Comparison of ENCODE assay signal across 14 cellular contexts in genomic region chr4:76563804-76564468, GRCh38.
DNase-seq lines count a peak whose midpoint lies in the region; ATAC-seq and TF ChIP-seq lines count a peak whose summit lies in the region.
"Had no signal": no experiment of that assay in that cellular context is flagged by ENCODE, and none has a peak within 500 bp of the region (broad histone marks: within the 10 kb centered on the region; RNA-seq: fewer than 3 reads in every experiment).

No MANE protein-coding gene starts in this region.

- no peak overlapping the region for H3K9ac ChIP-seq in adipocyte (ENCODE audit: low read length)
- H3K9ac ChIP-seq in liver (ENCODE audit: low read depth in 1 of 2, low read length in 2 of 2): no peak overlapping the region

- no peaks in the 10 kb centered on the region for H3K9me3 Mint-ChIP-seq in GM23338
- H3K9me3 Mint-ChIP-seq in activated T-cell treated with anti-CD3 and anti-CD28 coated beads, Interleukin-2, amount 50 U/mL, for 72 hours: no peaks in the 10 kb centered on the region

- H3K27me3 Mint-ChIP-seq in GM23338 (ENCODE audit: insufficient read depth, low read depth, poor library complexity): no peaks in the 10 kb centered on the region
- H3K27me3 Mint-ChIP-seq in activated T-cell treated with anti-CD3 and anti-CD28 coated beads, Interleukin-2, amount 50 U/mL, for 72 hours (ENCODE audit: low read depth): peaks cover 7% of the 10 kb centered on the region
- H3K27me3 Mint-ChIP-seq: activated CD4-positive, alpha-beta T cell treated with anti-CD3 and anti-CD28 coated beads for 36 hours had no signal

- no peaks in the 10 kb centered on the region for H3K79me2 ChIP-seq in GM23338 (replicated peaks; ENCODE audit: insufficient read depth)

- no peak for TF ChIP-seq CTCF in GM23338 (conservative IDR thresholded peaks at IDR 0.05; ENCODE audit: low read depth in 2 of 2)
- TF ChIP-seq CTCF in liver (IDR thresholded peaks at IDR 0.05; ENCODE audit: low read depth, low read length, missing input control): no peak
- no peak for TF ChIP-seq CTCF in upper lobe of left lung (IDR thresholded peaks at IDR 0.05)
- no peak for TF ChIP-seq CTCF in GM10266 (IDR thresholded peaks at IDR 0.05; ENCODE audit: control insufficient read depth, insufficient read depth, low read depth, missing control alignments)

- H3K27ac ChIP-seq in GM23338 (ENCODE audit: low read depth): no peak overlapping the region
- peak overlapping the region; percentile 55 to 80 for H3K27ac ChIP-seq in liver (ENCODE audit: low read depth in 1 of 2, low read length in 2 of 2)
- H3K27ac ChIP-seq in upper lobe of left lung: peak overlapping the region in 1 of 4 donors; percentile 11

- H3K4me3 ChIP-seq in GM23338: no peak overlapping the region
- no peak overlapping the region for H3K4me3 ChIP-seq in adipocyte (ENCODE audit: low read length)
- H3K4me3 ChIP-seq in liver (ENCODE audit: low read depth in 1 of 3, low read length in 3 of 3): no peak overlapping the region
- H3K4me3 ChIP-seq in upper lobe of left lung: no peak overlapping the region

- H3K27ac Mint-ChIP-seq in GM23338: no peak overlapping the region
- H3K27ac Mint-ChIP-seq in activated T-cell treated with anti-CD3 and anti-CD28 coated beads, Interleukin-2, amount 50 U/mL, for 72 hours: no peak overlapping the region
- H3K27ac Mint-ChIP-seq: activated CD4-positive, alpha-beta T cell treated with anti-CD3 and anti-CD28 coated beads for 36 hours; activated naive CD8-positive, alpha-beta T cell had no signal

- DNase-seq in GM23338 (ENCODE audit: low spot score) (no peak), adipocyte (ENCODE audit: low read depth) (peak; percentile 44), upper lobe of left lung (no peak), GM10266 (ENCODE audit: extremely low spot score) (no peak)
- peak; percentile 8 for DNase-seq in stimulated activated naive CD8-positive, alpha-beta T cell treated with anti-CD3 and anti-CD28 coated beads, Interleukin-15, Interleukin-2, amounts not matched to agents 100 U/mL and 50 U/mL, for 24 hours
- DNase-seq in activated T-cell treated with anti-CD3 and anti-CD28 coated beads, Interleukin-2, amount 50 U/mL, for 72 hours: no peak
- DNase-seq: activated CD4-positive, alpha-beta T cell treated with anti-CD3 and anti-CD28 coated beads for 36 hours; central memory CD4-positive, alpha-beta T cell; NCI-H1417; NCI-H2227 treated with DMSO at 0.1 percent for 48 hours; posterior cingulate gyrus; SHP77 treated with DMSO at 0.1 percent for 48 hours had no signal

- H3K9me3 ChIP-seq in adipocyte (ENCODE audit: control insufficient read depth, low read length) (no peaks in the 10 kb centered on the region), liver (ENCODE audit: control insufficient read depth in 4 of 4, low read length in 3 of 4) (no peaks in the 10 kb centered on the region), upper lobe of left lung (no peaks in the 10 kb centered on the region)

- peak overlapping the region; percentile 0; the same call in 1 of the 2 replicates for H2AFZ ChIP-seq in GM23338

- no peaks in the 10 kb centered on the region for H3K9me2 ChIP-seq in GM23338 (ENCODE audit: insufficient read depth)

- H3K27me3 ChIP-seq in GM23338 (ENCODE audit: insufficient read depth) (no peaks in the 10 kb centered on the region), adipocyte (replicated peaks; ENCODE audit: control insufficient read depth, insufficient read depth, low read length) (no peaks in the 10 kb centered on the region), liver (ENCODE audit: control insufficient read depth in 4 of 4, insufficient read depth in 4 of 4, low read length in 3 of 4) (no peaks in the 10 kb centered on the region), upper lobe of left lung (no peaks in the 10 kb centered on the region)

- no peak overlapping the region for H3K4me2 ChIP-seq in GM23338

- no peaks in the 10 kb centered on the region for H4K20me1 ChIP-seq in GM23338 (replicated peaks; ENCODE audit: insufficient read depth)

- peaks cover 26% of the 10 kb centered on the region for H3K4me1 ChIP-seq in GM23338 (ENCODE audit: insufficient read depth)
- peaks cover 27% of the 10 kb centered on the region for H3K4me1 ChIP-seq in adipocyte (ENCODE audit: control insufficient read depth, insufficient read depth, low read length)
- H3K4me1 ChIP-seq in liver (ENCODE audit: control insufficient read depth in 4 of 4, insufficient read depth in 4 of 4, low read length in 3 of 4): peaks cover 0 to 17% (median 7%) of the 10 kb centered on the region in 4 donors
- H3K4me1 ChIP-seq in upper lobe of left lung: peaks cover 0 to 5% (median 1%) of the 10 kb centered on the region in 4 donors

- no peak for TF ChIP-seq POLR2A in upper lobe of left lung (IDR thresholded peaks at IDR 0.05)

- no peaks in the 10 kb centered on the region for H3K36me3 Mint-ChIP-seq in GM23338 (ENCODE audit: low read depth)
- no peaks in the 10 kb centered on the region for H3K36me3 Mint-ChIP-seq in activated T-cell treated with anti-CD3 and anti-CD28 coated beads, Interleukin-2, amount 50 U/mL, for 72 hours (ENCODE audit: insufficient read depth in 2 of 2)
- H3K36me3 Mint-ChIP-seq: activated naive CD8-positive, alpha-beta T cell had no signal

- peaks cover 41% of the 10 kb centered on the region for H3K4me1 Mint-ChIP-seq in GM23338
- H3K4me1 Mint-ChIP-seq in activated T-cell treated with anti-CD3 and anti-CD28 coated beads, Interleukin-2, amount 50 U/mL, for 72 hours (ENCODE audit: low read depth): no peaks in the 10 kb centered on the region

- TF ChIP-seq RAD21 in liver (IDR thresholded peaks at IDR 0.05): no peak

- no peak for TF ChIP-seq EP300 in upper lobe of left lung (IDR thresholded peaks at IDR 0.05)

- H3F3A ChIP-seq in GM23338 (replicated peaks; ENCODE audit: low read depth): no peaks in the 10 kb centered on the region

- WGBS in liver: 85% methylated on average over 7 of the region's 7 CpGs
- 79 to 82% methylated on average over 7 of the region's 7 CpGs for WGBS in upper lobe of left lung, 2 donors

- ATAC-seq in GM23338: no peak
- ATAC-seq in stimulated activated naive CD8-positive, alpha-beta T cell treated with anti-CD3 and anti-CD28 coated beads, Interleukin-15, Interleukin-2, amounts not matched to agents 100 U/mL and 50 U/mL, for 24 hours: peak; percentile 40
- no peak for ATAC-seq in upper lobe of left lung (ENCODE audit: low FRiP score in 2 of 2)
- ATAC-seq in activated T-cell treated with anti-CD3 and anti-CD28 coated beads, Interleukin-2, amount 50 U/mL, for 72 hours (replicated peaks in 1 of 2): no peak
- ATAC-seq: activated CD4-positive, alpha-beta T cell treated with anti-CD3 and anti-CD28 coated beads for 36 hours had no signal

- H3K4me3 Mint-ChIP-seq in GM23338: no peak overlapping the region
- no peak overlapping the region for H3K4me3 Mint-ChIP-seq in activated T-cell treated with anti-CD3 and anti-CD28 coated beads, Interleukin-2, amount 50 U/mL, for 72 hours
- H3K4me3 Mint-ChIP-seq: activated CD4-positive, alpha-beta T cell treated with anti-CD3 and anti-CD28 coated beads for 36 hours; activated naive CD8-positive, alpha-beta T cell had no signal

- H3K36me3 ChIP-seq in GM23338 (ENCODE audit: insufficient read depth) (no peaks in the 10 kb centered on the region), adipocyte (ENCODE audit: control insufficient read depth, insufficient read depth, low read length, severe bottlenecking) (no peaks in the 10 kb centered on the region), liver (ENCODE audit: control insufficient read depth in 4 of 4, insufficient read depth in 3 of 4, low read depth in 1 of 4, low read length in 3 of 4) (peaks cover under 1 to 3% (median 2%) of the 10 kb centered on the region in 4 donors), upper lobe of left lung (no peaks in the 10 kb centered on the region)

TF ChIP-seq in GM23338, 12 proteins besides CTCF, POLR2A, EP300 and RAD21 (continues in another document):
- no peak for TF ChIP-seq JUNB (IDR thresholded peaks at IDR 0.05; ENCODE audit: unreplicated experiment)
- TF ChIP-seq POLR2AphosphoS5 (IDR thresholded peaks at IDR 0.05; ENCODE audit: low read depth): no peak

TF ChIP-seq in liver, 16 proteins besides CTCF, POLR2A, EP300 and RAD21:
- peak in 1 of 2 donors; percentile 5 for TF ChIP-seq RXRA (IDR thresholded peaks at IDR 0.05)
- TF ChIP-seq SP1 (IDR thresholded peaks at IDR 0.05): peak; percentile 24
- no peak for TF ChIP-seq MAX (IDR thresholded peaks at IDR 0.05)
- TF ChIP-seq HNF4A (conservative IDR thresholded peaks at IDR 0.05): no peak

Comparison
In these comparisons a context has a peak if more than half of its experiments do, and no peak if none do; other contexts are left out.
1. DNase-seq: peak in adipocyte (single experiment) and stimulated activated naive CD8-positive, alpha-beta T cell treated with anti-CD3 and anti-CD28 coated beads, Interleukin-15, Interleukin-2, amounts not matched to agents 100 U/mL and 50 U/mL, for 24 hours (single experiment); none in GM23338 (single experiment), upper lobe of left lung (0 of 2), GM10266 (single experiment) and activated T-cell treated with anti-CD3 and anti-CD28 coated beads, Interleukin-2, amount 50 U/mL, for 72 hours (0 of 2).